8 cellular contexts compared by ENCODE assay signal in the genomic region with DNA sequence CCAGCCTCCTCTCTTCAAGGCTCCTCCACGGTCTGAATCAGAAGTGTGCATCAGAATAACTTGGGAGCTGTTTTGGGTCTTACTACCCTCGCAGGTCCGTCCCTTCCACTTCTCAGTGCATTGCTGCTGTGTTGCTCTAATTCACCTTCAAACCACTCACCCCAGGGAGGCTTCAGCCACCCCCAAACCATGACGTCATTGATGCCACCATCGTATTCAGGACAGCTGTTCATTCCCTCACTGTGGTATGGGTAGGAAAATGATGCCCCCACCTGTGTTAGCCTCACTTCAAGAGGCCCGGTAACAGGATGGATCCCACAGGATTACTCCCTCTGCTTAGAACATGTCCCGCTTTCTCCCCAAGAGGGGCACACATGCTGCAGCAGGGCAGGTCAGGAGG.
"Had no signal": no experiment of that assay in that cellular context is flagged by ENCODE, and none has a peak within 500 bp of the region (broad histone marks: within the 10 kb centered on the region; RNA-seq: fewer than 3 reads in every experiment).

No MANE protein-coding gene starts in this region.

- H3K4me1 ChIP-seq: HAP-1 had no signal

- H3K9ac ChIP-seq: GM23248, KMS-11 had no signal

- H3K36me3 ChIP-seq: HAP-1 had no signal

- H3K27ac ChIP-seq: GM23248, KMS-11 had no signal

- H2AFZ ChIP-seq: GM23248 had no signal

- H3K4me3 ChIP-seq: GM23248, HAP-1 had no signal

- DNase-seq: GM23248, GOT3, H7, KBM-7 had no signal

- ATAC-seq: HCT116 had no signal

- FAIRE-seq: HTR-8/SVneo had no signal
